ENCODE assay signal across 8 cellular contexts in genomic region chr2:16664809-16665745, GRCh38. TPM values are rescaled to one million over a fixed set of nuclear protein-coding genes. Genes with fewer than 3 reads are reported as not detected.
A peak's percentile ranks its signal among the peaks of the same experiment; 100 is the strongest.
DNase-seq lines count a peak whose midpoint lies in the region; ATAC-seq and TF ChIP-seq lines count a peak whose summit lies in the region.

No MANE protein-coding gene starts in this region.

- H3K9me3 Mint-ChIP-seq in CD8-positive, alpha-beta memory T cell: no peaks in the 10 kb centered on the region

- H3K4me3 ChIP-seq in CD8-positive, alpha-beta memory T cell (ENCODE audit: low read length): peak overlapping the region; percentile 26
- H3K4me3 ChIP-seq in left lung (peak overlapping the region; percentile 57 to 66), testis (peak overlapping the region; percentile 56)

- intact Hi-C loops in left lung (cut with DNase I) (no loop called here), testis (cut with DNase I; ENCODE audit: low total_unique reads) (no loop called here)

- H3K27me3 Mint-ChIP-seq in CD8-positive, alpha-beta memory T cell: peaks cover 20 to 37% of the 10 kb centered on the region in 2 donors

- H3K27me3 ChIP-seq in CD8-positive, alpha-beta memory T cell (ENCODE audit: insufficient read depth, low read length, poor library complexity, severe bottlenecking): no peaks in the 10 kb centered on the region
- H3K27me3 ChIP-seq in left lung: peaks cover 0 to 10% of the 10 kb centered on the region in 2 donors
- no peaks in the 10 kb centered on the region for H3K27me3 ChIP-seq in testis

- H3K27ac Mint-ChIP-seq in CD8-positive, alpha-beta memory T cell: peak overlapping the region; percentile 64 to 99 (median 90)

- H3K36me3 Mint-ChIP-seq in CD8-positive, alpha-beta memory T cell: no peaks in the 10 kb centered on the region

- H3K36me3 ChIP-seq in CD8-positive, alpha-beta memory T cell (ENCODE audit: insufficient read depth, low read length): no peaks in the 10 kb centered on the region
- H3K36me3 ChIP-seq in left lung: no peaks in the 10 kb centered on the region
- no peaks in the 10 kb centered on the region for H3K36me3 ChIP-seq in testis (ENCODE audit: low read depth, missing control alignments)

- in situ Hi-C loops in KBM-7 (cut with MboI; ENCODE audit: low pct_unique_long_range_greater_than_20kb, low sequenced_read_pairs): no loop called here

- peaks cover 36 to 46% (median 39%) of the 10 kb centered on the region in 3 donors for H3K4me1 Mint-ChIP-seq in CD8-positive, alpha-beta memory T cell

- no peaks in the 10 kb centered on the region for H3K9me3 ChIP-seq in CD8-positive, alpha-beta memory T cell (ENCODE audit: low read length)
- H3K9me3 ChIP-seq in left lung: no peaks in the 10 kb centered on the region
- no peaks in the 10 kb centered on the region for H3K9me3 ChIP-seq in testis

- H3K4me3 Mint-ChIP-seq in CD8-positive, alpha-beta memory T cell: peak overlapping the region; percentile 77 to 93 (median 90)

- 16 to 22% methylated on average over 11 to 17 of the region's 33 CpGs for WGBS in testis, 2 donors

- CTCF ChIA-PET in CD8-positive, alpha-beta memory T cell (lab: Charles Lee): no interaction called here

- peaks cover 14% of the 10 kb centered on the region for H3K4me1 ChIP-seq in CD8-positive, alpha-beta memory T cell (ENCODE audit: insufficient read depth, low read length)
- H3K4me1 ChIP-seq in left lung (peaks cover 13 to 58% of the 10 kb centered on the region in 2 donors), testis (no peaks in the 10 kb centered on the region)

- no peak for TF ChIP-seq POLR2A in testis (IDR thresholded peaks at IDR 0.05)

- POLR2A ChIA-PET in CD8-positive, alpha-beta memory T cell (lab: Charles Lee): no interaction called here

- TF ChIP-seq CTCF in left lung (IDR thresholded peaks at IDR 0.05) (no peak), testis (IDR thresholded peaks at IDR 0.05) (no peak)

- ATAC-seq in HG02759 (IDR thresholded peaks at IDR 0.05; ENCODE audit: unreplicated experiment) (peak; percentile 31), left lung (peak; percentile 4), GM18858 (IDR thresholded peaks at IDR 0.05; ENCODE audit: unreplicated experiment) (no peak)

- no peak for DNase-seq in CD8-positive, alpha-beta memory T cell
- DNase-seq in left lung (no peak), testis (no peak), KBM-7 (no peak), glomerular visceral epithelial cell (ENCODE audit: extremely low spot score) (no peak)

- H3K27ac ChIP-seq in CD8-positive, alpha-beta memory T cell (ENCODE audit: low read depth, low read length): peak overlapping the region; percentile 25
- H3K27ac ChIP-seq in angular gyrus (ENCODE audit: low read depth, low read length): peak overlapping the region; percentile 63
- H3K27ac ChIP-seq in left lung: peak overlapping the region; percentile 62 to 66
- no peak overlapping the region for H3K27ac ChIP-seq in testis

RNA-seq across cellular contexts. Expression of gene CYRIA, which starts 0.6 kb away (rescaled TPM):
- 1 to 10 TPM; 1.0 to 1.2 TPM for total RNA-seq in CD8-positive, alpha-beta memory T cell
- 6.3 TPM for polyA plus RNA-seq in CD8-positive, alpha-beta memory T cell
- 10 to 100 TPM; 20.3 to 21.3 TPM for total RNA-seq in left lung
- 1 to 10 TPM; 2.6 to 4.1 TPM for total RNA-seq in testis
- polyA plus RNA-seq in testis (ENCODE audit: insufficient read depth, low read depth, low replicate concordance): 4.8 TPM

Comparison
In these comparisons a context has a peak if more than half of its experiments do, and no peak if none do; other contexts are left out.
1. H3K27ac ChIP-seq: peak in CD8-positive, alpha-beta memory T cell (single experiment), angular gyrus (single experiment) and left lung (2 of 2); none in testis (0 of 2).
2. RNA of gene CYRIA, which starts 0.6 kb away (total RNA-seq): 20.3 to 21.3 TPM in left lung; 2.6 to 4.1 TPM in testis and 1.0 to 1.2 TPM in CD8-positive, alpha-beta memory T cell; every median in the first group is over 4 times any median in the second.
3. Peak in every context shown above with its lines, with median percentiles within 50 percentile points of each other: H3K4me3 ChIP-seq.